Comparison of ENCODE assay signal across 28 cellular contexts in the genomic region with DNA sequence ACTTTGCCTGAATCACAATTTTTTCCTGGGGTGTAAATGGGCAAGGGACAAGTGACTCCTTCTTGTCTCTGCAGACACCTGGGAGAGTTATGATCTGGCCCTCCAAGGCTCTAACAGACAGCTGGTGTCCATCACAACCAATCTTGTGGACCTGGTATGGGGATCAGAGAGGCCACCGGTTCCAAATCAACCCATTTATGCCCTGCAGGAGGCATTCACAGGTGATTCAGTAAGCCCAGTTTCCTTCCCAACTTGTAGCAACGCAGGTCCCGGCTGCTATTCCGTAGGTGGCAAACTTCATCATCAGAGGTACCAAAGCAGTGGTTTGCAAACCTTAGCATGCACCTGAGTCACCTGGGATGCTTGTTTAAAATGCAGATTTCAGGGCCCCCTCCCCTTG. TPM values are rescaled to one million over a fixed set of nuclear protein-coding genes. Genes with fewer than 3 reads are reported as not detected.
"Had no signal": no experiment of that assay in that cellular context is flagged by ENCODE, and none has a peak within 500 bp of the region (broad histone marks: within the 10 kb centered on the region; RNA-seq: fewer than 3 reads in every experiment).

No MANE protein-coding gene starts in this region.

- H3K4me3 ChIP-seq: cardiac muscle cell, K562, SJSA1 had no signal

- H3K36me3 Mint-ChIP-seq: activated naive CD4-positive, alpha-beta T cell treated with anti-CD3 and anti-CD28 coated beads, Interleukin-2, amount 50 U/mL, for 24 hours had no signal

- H3K27me3 ChIP-seq: brain microvascular endothelial cell, cardiac muscle cell, SJSA1 had no signal

- H3K36me3 ChIP-seq: brain microvascular endothelial cell, cardiac muscle cell, SJSA1 had no signal

- H3K9ac ChIP-seq: SK-N-SH had no signal

- DNase-seq: activated CD4-positive, alpha-beta T cell treated with anti-CD3 and anti-CD28 coated beads, Interleukin-2, amount 10 ng/mL, durations not matched to agents 24 days and 14 days; activated CD4-positive, alpha-beta T cell treated with anti-CD3 and anti-CD28 coated beads, Interleukin-2, amount 50 U/mL, for 4 hours; activated CD8-positive, alpha-beta T cell treated with anti-CD3 and anti-CD28 coated beads for 36 hours; activated gamma-delta T cell; activated naive CD4-positive, alpha-beta T cell treated with Interleukin-2 at 50 U/mL for 16 hours; activated naive CD8-positive, alpha-beta T cell treated with anti-CD3 and anti-CD28 coated beads, Interleukin-2, amount 50 U/mL, for 24 hours; activated T-cell treated with anti-CD3 and anti-CD28 coated beads, Interleukin-2, amount 50 U/mL, for 24 hours; amniotic stem cell; brain microvascular endothelial cell; Karpas-422; NCI-H1105; NCI-H1417 treated with DMSO at 0.1 percent for 48 hours; NCI-H187 treated with DMSO at 0.1 percent for 48 hours; NCI-H2081 treated with DMSO at 0.1 percent for 48 hours; NCI-H524 treated with DMSO at 0.1 percent for 48 hours; SHP77 treated with DMSO at 0.1 percent for 48 hours; SK-N-SH had no signal

- H3K27ac ChIP-seq: brain microvascular endothelial cell, cardiac muscle cell, SJSA1 had no signal

- H3K9me3 ChIP-seq: SJSA1, SK-N-SH had no signal

- H3K27ac Mint-ChIP-seq: activated CD4-positive, alpha-beta T cell treated with anti-CD3 and anti-CD28 coated beads, Interleukin-2, amount 10 ng/mL, durations not matched to agents 24 days and 14 days; activated CD8-positive, alpha-beta T cell treated with anti-CD3 and anti-CD28 coated beads for 36 hours; activated naive CD8-positive, alpha-beta T cell treated with anti-CD3 and anti-CD28 coated beads, Interleukin-2, amount 50 U/mL, for 24 hours; activated T-cell treated with anti-CD3 and anti-CD28 coated beads, Interleukin-2, amount 50 U/mL, for 24 hours; activated T-helper 2 cell treated with anti-CD3 and anti-CD28 coated beads, Interferon-gamma antibody, Interleukin-2, Interleukin-4, amounts not matched to agents 10 μg/mL and 5 μg/mL and 100 μg/mL, durations not matched to agents 14 hours and 24 hours and 36 hours; T-helper 1 cell treated with Interleukin-12 subunit alpha and Interleukin-12 subunit beta and Interleukin-4 antibody, amounts not matched to agents 30 μg/mL and 1 μg/mL, for 36 hours; T-helper 2 cell treated with Interferon-gamma antibody and Interleukin-4, amounts not matched to agents 5 μg/mL and 100 μg/mL, for 36 hours had no signal

- H3K4me3 Mint-ChIP-seq: activated CD4-positive, alpha-beta T cell treated with anti-CD3 and anti-CD28 coated beads, Interleukin-2, amount 10 ng/mL, durations not matched to agents 24 days and 14 days; activated CD8-positive, alpha-beta T cell treated with anti-CD3 and anti-CD28 coated beads for 36 hours; activated naive CD4-positive, alpha-beta T cell treated with anti-CD3 and anti-CD28 coated beads, Interleukin-2, amount 50 U/mL, for 24 hours; activated naive CD8-positive, alpha-beta T cell treated with anti-CD3 and anti-CD28 coated beads, Interleukin-2, amount 50 U/mL, for 24 hours; activated T-cell treated with anti-CD3 and anti-CD28 coated beads, Interleukin-2, amount 50 U/mL, for 24 hours; T-helper 1 cell treated with Interleukin-12 subunit alpha and Interleukin-12 subunit beta and Interleukin-4 antibody, amounts not matched to agents 30 μg/mL and 1 μg/mL, for 36 hours; T-helper 2 cell treated with Interferon-gamma antibody and Interleukin-4, amounts not matched to agents 5 μg/mL and 100 μg/mL, for 36 hours had no signal

- H3K4me1 ChIP-seq: SJSA1 had no signal

- H3K27me3 Mint-ChIP-seq: activated CD4-positive, alpha-beta T cell treated with anti-CD3 and anti-CD28 coated beads, Interleukin-2, amount 10 ng/mL, durations not matched to agents 24 days and 14 days; activated CD8-positive, alpha-beta T cell treated with anti-CD3 and anti-CD28 coated beads for 36 hours; activated naive CD4-positive, alpha-beta T cell treated with anti-CD3 and anti-CD28 coated beads, Interleukin-2, amount 50 U/mL, for 24 hours; activated naive CD8-positive, alpha-beta T cell treated with anti-CD3 and anti-CD28 coated beads, Interleukin-2, amount 50 U/mL, for 24 hours had no signal

- H3K9me3 Mint-ChIP-seq: activated CD4-positive, alpha-beta T cell treated with anti-CD3 and anti-CD28 coated beads, Interleukin-2, amount 10 ng/mL, durations not matched to agents 24 days and 14 days; activated CD8-positive, alpha-beta T cell treated with anti-CD3 and anti-CD28 coated beads for 36 hours; activated naive CD4-positive, alpha-beta T cell treated with anti-CD3 and anti-CD28 coated beads, Interleukin-2, amount 50 U/mL, for 24 hours; activated naive CD8-positive, alpha-beta T cell treated with anti-CD3 and anti-CD28 coated beads, Interleukin-2, amount 50 U/mL, for 24 hours; activated T-cell treated with anti-CD3 and anti-CD28 coated beads, Interleukin-2, amount 50 U/mL, for 24 hours; activated T-helper 2 cell treated with anti-CD3 and anti-CD28 coated beads, Interferon-gamma antibody, Interleukin-2, Interleukin-4, amounts not matched to agents 10 μg/mL and 5 μg/mL and 100 μg/mL, durations not matched to agents 14 hours and 24 hours and 36 hours; T-helper 1 cell treated with Interleukin-12 subunit alpha and Interleukin-12 subunit beta and Interleukin-4 antibody, amounts not matched to agents 30 μg/mL and 1 μg/mL, for 36 hours; T-helper 2 cell treated with Interferon-gamma antibody and Interleukin-4, amounts not matched to agents 5 μg/mL and 100 μg/mL, for 36 hours had no signal

- H3K4me2 ChIP-seq: SK-N-SH had no signal

- ATAC-seq: activated CD8-positive, alpha-beta T cell treated with anti-CD3 and anti-CD28 coated beads for 36 hours; activated naive CD8-positive, alpha-beta T cell treated with anti-CD3 and anti-CD28 coated beads, Interleukin-2, amount 50 U/mL, for 24 hours; K562; Panc1 had no signal

RNA-seq across cellular contexts. Expression of gene XPNPEP2, which starts 8.8 kb away (rescaled TPM):
- total RNA-seq: cardiac muscle cell, MCF 10A, NCI-H460, RPMI7951 had no signal

RNA-seq across cellular contexts. Expression of gene SASH3, which starts 32.2 kb away (rescaled TPM):
- total RNA-seq: cardiac muscle cell, MCF 10A, NCI-H460, RPMI7951, SJSA1 had no signal
